ENCODE assay signal across 1 cellular context in genomic region chr20:62900052-62900691, GRCh38.
TF ChIP-seq lines count a peak whose summit lies in the region.

No MANE protein-coding gene starts in this region.

TF ChIP-seq in GM23338, 12 proteins besides CTCF, POLR2A, EP300 and RAD21 (continued from another document):
- TF ChIP-seq NANOG (IDR thresholded peaks at IDR 0.05; ENCODE audit: borderline replicate concordance): no peak
- TF ChIP-seq CREB1 (CRISPR knock-in tag; IDR thresholded peaks at IDR 0.05; ENCODE audit: low read depth): 0 out of 2 replicates have a peak, but pooled peaks have one; percentile 10
- TF ChIP-seq ETS1 (IDR thresholded peaks at IDR 0.05): peak; percentile 32; the same call in 1 of the 2 replicates
